19 cellular contexts compared by ENCODE assay signal in genomic region chr5:15720515-15720914, GRCh38.
"Had no signal": no experiment of that assay in that cellular context is flagged by ENCODE, and none has a peak within 500 bp of the region (broad histone marks: within the 10 kb centered on the region; RNA-seq: fewer than 3 reads in every experiment).

No MANE protein-coding gene starts in this region.

- H3K27ac ChIP-seq: KMS-11, RWPE1 had no signal

- H3K9ac ChIP-seq: KMS-11, SK-N-SH had no signal

- FAIRE-seq: K562 had no signal

- DNase-seq: Kasumi-1, MM.1S, NCI-H1092 treated with DMSO at 0.1 percent for 48 hours, NCI-H1436, NCI-H187, NCI-H2029, NCI-H2081 treated with DMSO at 0.1 percent for 48 hours, NCI-H2171, NCI-H226, NCI-H446, NCI-H510A, NCI-H524 treated with DMSO at 0.1 percent for 48 hours, NCI-H69, NCI-H774, SHP77 had no signal

- H3K4me3 ChIP-seq: K562 had no signal

- ATAC-seq: K562 had no signal
